In genomic region chr17:32141690-32142037, GRCh38 we compare ENCODE assay signal across 8 cellular contexts. TPM values are rescaled to one million over a fixed set of nuclear protein-coding genes. Genes with fewer than 3 reads are reported as not detected.
DNase-seq lines count a peak whose midpoint lies in the region; ATAC-seq and TF ChIP-seq lines count a peak whose summit lies in the region.

No MANE protein-coding gene starts in this region.

- H3K36me3 ChIP-seq in mucosa of descending colon (ENCODE audit: low read depth) = no peaks in the 10 kb centered on the region

- H3K4me1 Mint-ChIP-seq in stimulated activated naive CD8-positive, alpha-beta T cell treated with anti-CD3 and anti-CD28 coated beads, Interleukin-15, Interleukin-2, amounts not matched to agents 100 ng/mL and 50 ng/mL, for 24 hours (ENCODE audit: low read depth) = peaks cover 41% of the 10 kb centered on the region
- peaks cover 25% of the 10 kb centered on the region for H3K4me1 Mint-ChIP-seq in chondrocyte (ENCODE audit: low read depth)

- POLR2A ChIA-PET in HEK293T (lab: Yijun Ruan, JAX) = interaction anchor here (1.0 to 2.6 kb wide), 4 partner anchors 9 to 134 kb away, joined by 3 to 9 read pairs (median 6); partner anchors contain the start of gene LRRC37B

- H3K4me3 ChIP-seq in mucosa of descending colon = peak overlapping the region; percentile 70

- H3K4me3 Mint-ChIP-seq in stimulated activated naive CD8-positive, alpha-beta T cell treated with anti-CD3 and anti-CD28 coated beads, Interleukin-15, Interleukin-2, amounts not matched to agents 100 ng/mL and 50 ng/mL, for 24 hours = peak overlapping the region; percentile 82
- peak overlapping the region; percentile 99 for H3K4me3 Mint-ChIP-seq in chondrocyte (ENCODE audit: unreplicated experiment)

- no peaks in the 10 kb centered on the region for H3K9me3 Mint-ChIP-seq in stimulated activated naive CD8-positive, alpha-beta T cell treated with anti-CD3 and anti-CD28 coated beads, Interleukin-15, Interleukin-2, amounts not matched to agents 100 ng/mL and 50 ng/mL, for 24 hours
- no peaks in the 10 kb centered on the region for H3K9me3 Mint-ChIP-seq in chondrocyte (ENCODE audit: low read depth)

- H3K36me3 Mint-ChIP-seq in stimulated activated naive CD8-positive, alpha-beta T cell treated with anti-CD3 and anti-CD28 coated beads, Interleukin-15, Interleukin-2, amounts not matched to agents 100 ng/mL and 50 ng/mL, for 24 hours (ENCODE audit: low read depth) = peaks cover 4% of the 10 kb centered on the region
- peaks cover 2% of the 10 kb centered on the region for H3K36me3 Mint-ChIP-seq in chondrocyte (ENCODE audit: low read depth)

- no peak for TF ChIP-seq CTCF in chondrocyte (IDR thresholded peaks at IDR 0.05)
- no peak for TF ChIP-seq CTCF in mucosa of descending colon (IDR thresholded peaks at IDR 0.05)

- peak overlapping the region; percentile 80 for H3K27ac Mint-ChIP-seq in stimulated activated naive CD8-positive, alpha-beta T cell treated with anti-CD3 and anti-CD28 coated beads, Interleukin-15, Interleukin-2, amounts not matched to agents 100 ng/mL and 50 ng/mL, for 24 hours
- H3K27ac Mint-ChIP-seq in chondrocyte (ENCODE audit: unreplicated experiment) = peak overlapping the region; percentile 89

- intact Hi-C loops in mucosa of descending colon (cut with DNase I, micrococcal nuclease) = no loop called here

- no peaks in the 10 kb centered on the region for H3K9me3 ChIP-seq in mucosa of descending colon

- DNase-seq in stimulated activated naive CD8-positive, alpha-beta T cell treated with anti-CD3 and anti-CD28 coated beads, Interleukin-15, Interleukin-2, amounts not matched to agents 100 U/mL and 50 U/mL, for 24 hours = no peak
- no peak for DNase-seq in chondrocyte (ENCODE audit: low spot score)
- DNase-seq in mucosa of descending colon = no peak
- DNase-seq in effector CD4-positive, alpha-beta T cell = no peak
- DNase-seq in HEK293T (ENCODE audit: extremely low spot score) = no peak
- no peak for DNase-seq in activated effector memory CD4-positive, alpha-beta T cell treated with anti-CD3 and anti-CD28 coated beads, Interleukin-2, amount 50 U/mL, for 16 hours
- DNase-seq in stimulated activated CD4-positive, alpha-beta T cell treated with anti-CD3 and anti-CD28 coated beads, Interleukin-2, amount 100 ng/mL, for 24 hours = no peak

- CTCF ChIA-PET in HEK293T (lab: Yijun Ruan, JAX) = interaction anchor here (0.6 to 1.1 kb wide), 7 partner anchors 8 to 722 kb away, joined by 3 to 9 read pairs (median 3); partner anchors contain the start of gene LRRC37B

- ATAC-seq in stimulated activated naive CD8-positive, alpha-beta T cell treated with anti-CD3 and anti-CD28 coated beads, Interleukin-15, Interleukin-2, amounts not matched to agents 100 U/mL and 50 U/mL, for 24 hours = no peak
- no peak for ATAC-seq in mucosa of descending colon

- H3K27me3 Mint-ChIP-seq in stimulated activated naive CD8-positive, alpha-beta T cell treated with anti-CD3 and anti-CD28 coated beads, Interleukin-15, Interleukin-2, amounts not matched to agents 100 ng/mL and 50 ng/mL, for 24 hours = no peaks in the 10 kb centered on the region
- H3K27me3 Mint-ChIP-seq in chondrocyte (ENCODE audit: low read depth) = no peaks in the 10 kb centered on the region

- H3K4me1 ChIP-seq in mucosa of descending colon (ENCODE audit: low read depth) = peaks cover 12% of the 10 kb centered on the region

TF ChIP-seq in HEK293T, 16 proteins besides CTCF, POLR2A, EP300 and RAD21:
- no peak for TF ChIP-seq FOXK2 (IDR thresholded peaks at IDR 0.05)
- no peak for TF ChIP-seq SUZ12 (IDR thresholded peaks at IDR 0.05)
- no peak for TF ChIP-seq PKNOX1 (IDR thresholded peaks at IDR 0.05)
- TF ChIP-seq ARNT (IDR thresholded peaks at IDR 0.05) = no peak
- no peak for TF ChIP-seq CTBP1 (IDR thresholded peaks at IDR 0.05; ENCODE audit: borderline replicate concordance)
- TF ChIP-seq FOXA1 (IDR thresholded peaks at IDR 0.05) = no peak
- no peak for TF ChIP-seq NFRKB (IDR thresholded peaks at IDR 0.05)
- no peak for TF ChIP-seq SP1 (IDR thresholded peaks at IDR 0.05)
- TF ChIP-seq BHLHE40 (IDR thresholded peaks at IDR 0.05; ENCODE audit: borderline replicate concordance) = no peak
- TF ChIP-seq HDGF (IDR thresholded peaks at IDR 0.05; ENCODE audit: borderline replicate concordance) = no peak
- no peak for TF ChIP-seq ZNF384 (IDR thresholded peaks at IDR 0.05)
- TF ChIP-seq FOXM1 (IDR thresholded peaks at IDR 0.05; ENCODE audit: borderline replicate concordance) = no peak
- no peak for TF ChIP-seq LEF1 (IDR thresholded peaks at IDR 0.05; ENCODE audit: borderline replicate concordance)
- TF ChIP-seq L3MBTL2 (conservative IDR thresholded peaks at IDR 0.05) = no peak
- TF ChIP-seq ELF4 (IDR thresholded peaks at IDR 0.05) = no peak
- no peak for TF ChIP-seq TARDBP (IDR thresholded peaks at IDR 0.05)

RNA-seq across cellular contexts. Expression of gene RHOT1, which starts 0.6 kb away (rescaled TPM):
- total RNA-seq in chondrocyte = 26.7 to 31.5 TPM (median 27.0 TPM) in 3 replicates
- total RNA-seq in mucosa of descending colon = 10 to 100 TPM; 21.2 to 48.6 (median 21.4) TPM
